In genomic region chrX:151935358-151935757, GRCh38 we compare ENCODE assay signal across 11 cellular contexts. TPM values are rescaled to one million over a fixed set of nuclear protein-coding genes. Genes with fewer than 3 reads are reported as not detected.
"Had no signal": no experiment of that assay in that cellular context is flagged by ENCODE, and none has a peak within 500 bp of the region (broad histone marks: within the 10 kb centered on the region; RNA-seq: fewer than 3 reads in every experiment).

No MANE protein-coding gene starts in this region.

- H3K4me1 ChIP-seq: HAP-1 had no signal

- H3K4me3 ChIP-seq: GM23248, HAP-1 had no signal

- FAIRE-seq: HTR-8/SVneo had no signal

- H3K9me3 ChIP-seq: HAP-1 had no signal

- DNase-seq: GM23248, GOT3, H7, HFFc6, KG1 had no signal

- H2AFZ ChIP-seq: GM23248 had no signal

- H3K36me3 ChIP-seq: HAP-1 had no signal

- H3K9ac ChIP-seq: GM23248 had no signal

- ATAC-seq: HCT116 had no signal

- H3K27ac ChIP-seq: GM23248, HL-60 had no signal

RNA-seq across cellular contexts. Expression of gene MAGEA4, which starts 22.7 kb away (rescaled TPM):
- total RNA-seq: GM23248, H4, HFFc6 had no signal
- polyA plus RNA-seq: GM23248, IgD-negative memory B cell had no signal

RNA-seq across cellular contexts. Expression of gene GABRE, which starts 39.1 kb away (rescaled TPM):
- polyA plus RNA-seq: IgD-negative memory B cell had no signal
